Comparison of ENCODE assay signal across 8 cellular contexts in genomic region chr9:15416880-15417279, GRCh38. TPM values are rescaled to one million over a fixed set of nuclear protein-coding genes. Genes with fewer than 3 reads are reported as not detected.
DNase-seq lines count a peak whose midpoint lies in the region; ATAC-seq, FAIRE-seq and TF ChIP-seq lines count a peak whose summit lies in the region.

No MANE protein-coding gene starts in this region.

- H3K9me3 Mint-ChIP-seq in activated CD4-positive, alpha-beta memory T cell treated with anti-CD3 and anti-CD28 coated beads for 36 hours, result no peaks in the 10 kb centered on the region

- peak; percentile 82 for FAIRE-seq in A204.1 (lab: Jason Lieb, UNC)

- no peaks in the 10 kb centered on the region for H3K36me3 Mint-ChIP-seq in activated CD4-positive, alpha-beta memory T cell treated with anti-CD3 and anti-CD28 coated beads for 36 hours

- no peaks in the 10 kb centered on the region for H3K4me1 Mint-ChIP-seq in activated CD4-positive, alpha-beta memory T cell treated with anti-CD3 and anti-CD28 coated beads for 36 hours (ENCODE audit: low read depth)

- H3K4me3 ChIP-seq in LNCaP clone FGC (ENCODE audit: low read depth, low read length), result no peak overlapping the region
- no peak overlapping the region for H3K4me3 ChIP-seq in fibroblast of pulmonary artery (replicated peaks; ENCODE audit: low read depth, low read length)

- H3K27ac Mint-ChIP-seq in activated CD4-positive, alpha-beta memory T cell treated with anti-CD3 and anti-CD28 coated beads for 36 hours, result no peak overlapping the region

- intact Hi-C loops in activated CD4-positive, alpha-beta memory T cell treated with anti-CD3 and anti-CD28 coated beads for 36 hours (cut with micrococcal nuclease), result loop anchor here (1.0 to 2.0 kb wide), 2 partner anchors 140 to 206 kb away; no protein-coding TSS in a partner anchor

- H3K27me3 Mint-ChIP-seq in activated CD4-positive, alpha-beta memory T cell treated with anti-CD3 and anti-CD28 coated beads for 36 hours, result no peaks in the 10 kb centered on the region

- TF ChIP-seq CTCF in LNCaP clone FGC (IDR thresholded peaks at IDR 0.05; ENCODE audit: control insufficient read depth, extremely low read depth, insufficient read depth) (peak; percentile 67), fibroblast of pulmonary artery (IDR thresholded peaks at IDR 0.05; ENCODE audit: low read length, missing control alignments) (peak; percentile 47)

- DNase-seq in ELR (ENCODE audit: low read depth), result peak; percentile 45
- peak; percentile 58 for DNase-seq in LNCaP clone FGC (ENCODE audit: low read depth)
- DNase-seq in activated CD4-positive, alpha-beta memory T cell treated with anti-CD3 and anti-CD28 coated beads for 36 hours, result peak; percentile 48
- DNase-seq in fibroblast of pulmonary artery (ENCODE audit: low read depth), result peak; percentile 72
- DNase-seq in stimulated activated CD4-positive, alpha-beta T cell treated with anti-CD3 and anti-CD28 coated beads, Interleukin-12 subunit alpha, Interleukin-12 subunit beta, amount 100 ng/mL, for 48 hours (ENCODE audit: low read depth in 2 of 3, low spot score in 1 of 3), result peak in 2 of 3 donors; percentile 19 to 23
- no peak for DNase-seq in NCI-H2029 (lab: John Stamatoyannopoulos, UW)

- POLR2A ChIA-PET in activated CD4-positive, alpha-beta memory T cell treated with anti-CD3 and anti-CD28 coated beads for 36 hours (lab: Charles Lee), result no interaction called here

- no peak overlapping the region for H3K4me3 Mint-ChIP-seq in activated CD4-positive, alpha-beta memory T cell treated with anti-CD3 and anti-CD28 coated beads for 36 hours

- CTCF ChIA-PET in activated CD4-positive, alpha-beta memory T cell treated with anti-CD3 and anti-CD28 coated beads for 36 hours (lab: Charles Lee), result interaction anchor here (1.0 to 1.6 kb wide), 2 partner anchors 139 to 206 kb away, joined by 4 to 20 read pairs; no protein-coding TSS in a partner anchor

- no peak for ATAC-seq in GM19023 (IDR thresholded peaks at IDR 0.05; ENCODE audit: unreplicated experiment)

RNA-seq across cellular contexts. Expression of gene SNAPC3, which starts 5.8 kb away (rescaled TPM):
- total RNA-seq in activated CD4-positive, alpha-beta memory T cell treated with anti-CD3 and anti-CD28 coated beads for 36 hours, result 10 to 100 TPM; 31.2 to 35.1 TPM
